In genomic region chr22:23562186-23562585, GRCh38 we compare ENCODE assay signal across 41 cellular contexts. TPM values are rescaled to one million over a fixed set of nuclear protein-coding genes. Genes with fewer than 3 reads are reported as not detected.
"Had no signal": no experiment of that assay in that cellular context is flagged by ENCODE, and none has a peak within 500 bp of the region (broad histone marks: within the 10 kb centered on the region; RNA-seq: fewer than 3 reads in every experiment).

No MANE protein-coding gene starts in this region.

- H3K27ac ChIP-seq: ascending aorta, cardiac muscle cell, KMS-11, PC-9, RWPE1, VCaP had no signal

- H3K27ac Mint-ChIP-seq: activated B cell treated with CpG ODN at 0.5 μM for 24 hours; activated CD4-positive, alpha-beta memory T cell treated with anti-CD3 and anti-CD28 coated beads, Interleukin-2, amount 10 ng/mL, durations not matched to agents 7 days and 5 days; activated naive CD8-positive, alpha-beta T cell treated with anti-CD3 and anti-CD28 coated beads for 36 hours; activated T-cell treated with anti-CD3 and anti-CD28 coated beads, Interleukin-2, amount 50 U/mL, for 24 hours; T-cell had no signal

- H3K36me3 Mint-ChIP-seq: activated naive CD8-positive, alpha-beta T cell treated with anti-CD3 and anti-CD28 coated beads for 36 hours had no signal

- DNase-seq: activated B cell treated with CpG ODN at 0.5 μM for 24 hours; activated CD4-positive, alpha-beta memory T cell treated with anti-CD3 and anti-CD28 coated beads, Interleukin-2, amount 10 ng/mL, durations not matched to agents 7 days and 5 days; activated CD4-positive, alpha-beta T cell treated with anti-CD3 and anti-CD28 coated beads for 4 hours; activated CD4-positive, alpha-beta T cell treated with anti-CD3 and anti-CD28 coated beads, Interleukin-2, amount 50 U/mL, for 1 hour; activated CD4-positive, CD25-positive, alpha-beta regulatory T cell treated with anti-CD3 and anti-CD28 coated beads, Interleukin-2, amount 50 U/mL, for 72 hours; activated naive CD4-positive, alpha-beta T cell; activated naive CD4-positive, alpha-beta T cell treated with anti-CD3 and anti-CD28 coated beads, Interleukin-2, amount 50 U/mL, for 16 hours; activated naive CD8-positive, alpha-beta T cell treated with anti-CD3 and anti-CD28 coated beads for 36 hours; amniotic stem cell; MM.1S; NCI-H1092 treated with DMSO at 0.1 percent for 48 hours; NCI-H1417; NCI-H146; NCI-H187; NCI-H2029 treated with DMSO at 0.1 percent for 48 hours; NCI-H2107; NCI-H2171; NCI-H510A; NCI-H526; NCI-H748 treated with DMSO at 0.1 percent for 48 hours; NK-92 treated with Interleukin-12 subunit alpha and Interleukin-12 subunit beta, amount 100 ng/mL, for 24 hours; PC-9; SIG-M5; T-cell; T-helper 2 cell; T-helper 9 cell had no signal

- H3K4me2 ChIP-seq: KMS-11, PC-9 had no signal

- H3K9ac ChIP-seq: KMS-11 had no signal

- H3K9me3 Mint-ChIP-seq: activated B cell treated with CpG ODN at 0.5 μM for 24 hours; activated CD4-positive, alpha-beta memory T cell treated with anti-CD3 and anti-CD28 coated beads, Interleukin-2, amount 10 ng/mL, durations not matched to agents 7 days and 5 days; activated naive CD8-positive, alpha-beta T cell treated with anti-CD3 and anti-CD28 coated beads for 36 hours; activated T-cell treated with anti-CD3 and anti-CD28 coated beads, Interleukin-2, amount 50 U/mL, for 24 hours; central memory CD8-positive, alpha-beta T cell; T-cell had no signal

- H3K4me3 Mint-ChIP-seq: activated B cell treated with CpG ODN at 0.5 μM for 24 hours; activated CD4-positive, alpha-beta memory T cell treated with anti-CD3 and anti-CD28 coated beads, Interleukin-2, amount 10 ng/mL, durations not matched to agents 7 days and 5 days; activated naive CD8-positive, alpha-beta T cell treated with anti-CD3 and anti-CD28 coated beads for 36 hours; activated T-cell treated with anti-CD3 and anti-CD28 coated beads, Interleukin-2, amount 50 U/mL, for 24 hours; central memory CD8-positive, alpha-beta T cell; T-cell had no signal

- H3K36me3 ChIP-seq: ascending aorta, cardiac muscle cell had no signal

- H2AFZ ChIP-seq: PC-9 had no signal

- H3K27me3 ChIP-seq: ascending aorta, cardiac muscle cell had no signal

- FAIRE-seq: RCC 7860 had no signal

- H3K4me3 ChIP-seq: ascending aorta, cardiac muscle cell, PC-9 had no signal

- H3K9me3 ChIP-seq: ascending aorta had no signal

- ATAC-seq: Right ventricle myocardium inferior, SK-N-SH treated with all-trans-retinoic acid at 6 μM for 48 hours, T-cell had no signal

RNA-seq across cellular contexts. Expression of gene IGLL1, which starts 17.9 kb away (rescaled TPM):
- total RNA-seq: activated B cell treated with CpG ODN at 0.5 μM for 24 hours; activated CD8-positive, alpha-beta memory T cell treated with anti-CD3 and anti-CD28 coated beads for 36 hours; activated naive CD8-positive, alpha-beta T cell treated with anti-CD3 and anti-CD28 coated beads for 36 hours; ascending aorta; cardiac muscle cell; chondrocyte; LHCN-M2; OCI-LY7; PC-9; Right ventricle myocardium inferior; SK-MEL-5 had no signal
- polyA plus RNA-seq: cardiac muscle cell had no signal
